Comparison of ENCODE assay signal across 1 cellular context in the genomic region with DNA sequence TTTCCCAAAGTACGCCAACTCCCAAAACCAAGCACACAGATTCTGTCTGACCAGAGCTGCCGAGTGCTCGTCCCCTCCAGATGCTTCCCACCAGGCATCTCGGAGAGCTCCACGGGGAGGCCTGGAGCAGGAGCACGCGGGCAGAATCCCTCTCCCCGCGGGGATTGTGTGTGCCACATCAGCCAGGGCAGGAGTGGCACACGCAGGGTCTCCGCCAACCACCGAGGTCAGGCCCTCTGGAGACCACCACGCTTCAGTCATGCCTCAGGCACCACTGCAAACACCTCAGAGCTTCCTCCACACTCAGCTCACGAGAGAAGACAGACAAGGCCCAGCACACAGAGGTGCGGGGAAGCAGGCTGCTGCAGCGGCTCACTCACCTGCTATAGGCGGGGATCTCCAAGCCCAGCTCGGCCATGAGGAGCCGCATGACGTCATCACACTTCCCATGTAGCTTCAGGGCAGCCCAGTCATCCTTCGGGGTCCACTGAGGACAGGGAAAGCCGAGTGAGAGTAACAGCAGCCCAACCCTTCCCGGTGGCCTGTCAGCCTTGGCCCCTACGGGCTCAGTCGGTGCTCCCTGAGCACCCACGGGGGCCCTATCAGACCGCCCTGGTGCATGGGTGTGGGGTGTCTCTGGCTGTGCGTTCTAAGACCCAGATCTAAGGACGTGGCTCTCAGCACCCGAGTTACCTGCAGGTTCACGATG.
TF ChIP-seq lines count a peak whose summit lies in the region.

No MANE protein-coding gene starts in this region.

TF ChIP-seq in K562, 482 proteins besides CTCF, POLR2A, EP300 and RAD21:
- TF ChIP-seq JUND (IDR thresholded peaks at IDR 0.05; ENCODE audit: borderline replicate concordance, low read depth, low read length) (peak; percentile 67), JUND (tag; IDR thresholded peaks at IDR 0.05; ENCODE audit: borderline replicate concordance, low read depth, low read length) (no peak; the same call in 2 of the 3 replicates), ZNF263 (CRISPR knock-in tag; IDR thresholded peaks at IDR 0.05; ENCODE audit: borderline replicate concordance) (peak; percentile 77), ATF7 (IDR thresholded peaks at IDR 0.05) (peak; percentile 78), ZNF507 (tag; conservative IDR thresholded peaks at IDR 0.05) (no peak)
- TF ChIP-seq, protein P1, sequence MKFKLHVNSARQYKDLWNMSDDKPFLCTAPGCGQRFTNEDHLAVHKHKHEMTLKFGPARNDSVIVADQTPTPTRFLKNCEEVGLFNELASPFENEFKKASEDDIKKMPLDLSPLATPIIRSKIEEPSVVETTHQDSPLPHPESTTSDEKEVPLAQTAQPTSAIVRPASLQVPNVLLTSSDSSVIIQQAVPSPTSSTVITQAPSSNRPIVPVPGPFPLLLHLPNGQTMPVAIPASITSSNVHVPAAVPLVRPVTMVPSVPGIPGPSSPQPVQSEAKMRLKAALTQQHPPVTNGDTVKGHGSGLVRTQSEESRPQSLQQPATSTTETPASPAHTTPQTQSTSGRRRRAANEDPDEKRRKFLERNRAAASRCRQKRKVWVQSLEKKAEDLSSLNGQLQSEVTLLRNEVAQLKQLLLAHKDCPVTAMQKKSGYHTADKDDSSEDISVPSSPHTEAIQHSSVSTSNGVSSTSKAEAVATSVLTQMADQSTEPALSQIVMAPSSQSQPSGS (CRISPR knock-in tag; IDR thresholded peaks at IDR 0.05): 0 out of 2 replicates have a peak, but pooled peaks have one; percentile 40
- TF ChIP-seq, protein P2, sequence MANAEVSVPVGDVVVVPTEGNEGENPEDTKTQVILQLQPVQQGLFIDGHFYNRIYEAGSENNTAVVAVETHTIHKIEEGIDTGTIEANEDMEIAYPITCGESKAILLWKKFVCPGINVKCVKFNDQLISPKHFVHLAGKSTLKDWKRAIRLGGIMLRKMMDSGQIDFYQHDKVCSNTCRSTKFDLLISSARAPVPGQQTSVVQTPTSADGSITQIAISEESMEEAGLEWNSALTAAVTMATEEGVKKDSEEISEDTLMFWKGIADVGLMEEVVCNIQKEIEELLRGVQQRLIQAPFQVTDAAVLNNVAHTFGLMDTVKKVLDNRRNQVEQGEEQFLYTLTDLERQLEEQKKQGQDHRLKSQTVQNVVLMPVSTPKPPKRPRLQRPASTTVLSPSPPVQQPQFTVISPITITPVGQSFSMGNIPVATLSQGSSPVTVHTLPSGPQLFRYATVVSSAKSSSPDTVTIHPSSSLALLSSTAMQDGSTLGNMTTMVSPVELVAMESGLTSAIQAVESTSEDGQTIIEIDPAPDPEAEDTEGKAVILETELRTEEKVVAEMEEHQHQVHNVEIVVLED (CRISPR knock-in tag; IDR thresholded peaks at IDR 0.05): no peak
- TF ChIP-seq, protein P3, sequence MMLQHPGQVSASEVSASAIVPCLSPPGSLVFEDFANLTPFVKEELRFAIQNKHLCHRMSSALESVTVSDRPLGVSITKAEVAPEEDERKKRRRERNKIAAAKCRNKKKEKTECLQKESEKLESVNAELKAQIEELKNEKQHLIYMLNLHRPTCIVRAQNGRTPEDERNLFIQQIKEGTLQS (IDR thresholded peaks at IDR 0.05): peak; percentile 92
- TF ChIP-seq, protein P3 (CRISPR knock-in tag; conservative IDR thresholded peaks at IDR 0.05): no peak
